Comparison of ENCODE assay signal across 1 cellular context in the genomic region with DNA sequence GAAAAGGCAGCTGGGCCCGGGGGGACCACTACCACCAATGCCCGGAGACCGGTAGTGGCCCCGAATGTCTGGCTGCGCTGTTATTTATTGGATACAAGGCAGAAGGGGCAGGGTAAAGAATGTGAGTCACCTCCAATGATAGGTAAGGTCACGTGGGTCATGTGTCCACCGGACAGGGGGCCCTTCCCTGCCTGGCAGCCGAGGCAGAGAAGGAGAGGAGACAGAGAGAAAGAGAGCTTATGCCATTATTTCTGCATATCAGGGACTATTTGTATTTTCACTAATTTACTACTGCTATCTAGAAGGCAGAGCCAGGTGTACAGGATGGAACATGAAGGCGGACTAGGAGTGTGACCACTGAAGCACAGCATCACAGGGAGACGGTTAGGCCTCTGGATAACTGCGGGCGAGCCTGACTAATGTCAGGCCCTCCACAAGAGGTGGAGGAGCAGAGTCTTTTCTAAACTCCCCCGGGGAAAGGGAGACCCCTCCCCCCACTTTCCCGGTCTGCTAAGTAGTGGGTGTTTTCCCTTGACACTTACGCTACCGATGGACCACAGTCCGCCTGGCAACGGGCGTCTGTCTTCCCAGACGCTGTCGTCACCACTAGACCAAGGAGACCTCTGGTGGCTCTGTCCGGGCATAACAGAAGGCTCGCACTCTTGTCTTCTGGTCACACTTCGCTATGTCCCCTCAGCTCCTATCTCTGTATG.
TF ChIP-seq lines count a peak whose summit lies in the region.
"Not testable (repeated sequence)": the region's sequence is repeated elsewhere in the genome, so short reads cannot be mapped to it uniquely, and the experiment has no call there.

No MANE protein-coding gene starts in this region.

TF ChIP-seq in K562, 482 proteins besides CTCF, POLR2A, EP300 and RAD21:
- peak; percentile 73 for TF ChIP-seq DEAF1 (CRISPR knock-in tag; IDR thresholded peaks at IDR 0.05)
- TF ChIP-seq MYC (IDR thresholded peaks at IDR 0.05; ENCODE audit: low read depth, low read length), result 0 out of 2 replicates have a peak, but pooled peaks have one; percentile 19
- not testable (repeated sequence) for TF ChIP-seq MYC (CRISPR knock-in tag; IDR thresholded peaks at IDR 0.05; ENCODE audit: borderline replicate concordance, low read depth); ATF1 (CRISPR knock-in tag; IDR thresholded peaks at IDR 0.05)
- peak; percentile 67; the same call in 1 of the 2 replicates for TF ChIP-seq SMAD4 (CRISPR knock-in tag; conservative IDR thresholded peaks at IDR 0.05)
- TF ChIP-seq RB1 (IDR thresholded peaks at IDR 0.05; ENCODE audit: low read depth), result peak; percentile 29; the same call in 1 of the 2 replicates
- TF ChIP-seq L3MBTL2 (IDR thresholded peaks at IDR 0.05), result 0 out of 2 replicates have a peak, but pooled peaks have one; percentile 11
- peak; percentile 90 for TF ChIP-seq CREM (IDR thresholded peaks at IDR 0.05; ENCODE audit: low read depth)
- TF ChIP-seq ATF1 (tag; IDR thresholded peaks at IDR 0.05), result peak; percentile 78
- peak; percentile 55; the same call in 1 of the 2 replicates for TF ChIP-seq STAG1 (CRISPR knock-in tag; IDR thresholded peaks at IDR 0.05; ENCODE audit: borderline replicate concordance)
- 0 out of 2 replicates have a peak, but pooled peaks have one; percentile 22 for TF ChIP-seq CTBP1 (IDR thresholded peaks at IDR 0.05; ENCODE audit: borderline replicate concordance)
- peak; percentile 72; the same call in 1 of the 2 replicates for TF ChIP-seq ATF7 (IDR thresholded peaks at IDR 0.05)
- TF ChIP-seq JUND (IDR thresholded peaks at IDR 0.05; ENCODE audit: borderline replicate concordance, low read depth, low read length), result peak; percentile 38; the same call in 1 of the 2 replicates
- peak; percentile 26; the same call in 1 of the 3 replicates for TF ChIP-seq JUND (tag; IDR thresholded peaks at IDR 0.05; ENCODE audit: borderline replicate concordance, low read depth, low read length)
- TF ChIP-seq, protein P1, sequence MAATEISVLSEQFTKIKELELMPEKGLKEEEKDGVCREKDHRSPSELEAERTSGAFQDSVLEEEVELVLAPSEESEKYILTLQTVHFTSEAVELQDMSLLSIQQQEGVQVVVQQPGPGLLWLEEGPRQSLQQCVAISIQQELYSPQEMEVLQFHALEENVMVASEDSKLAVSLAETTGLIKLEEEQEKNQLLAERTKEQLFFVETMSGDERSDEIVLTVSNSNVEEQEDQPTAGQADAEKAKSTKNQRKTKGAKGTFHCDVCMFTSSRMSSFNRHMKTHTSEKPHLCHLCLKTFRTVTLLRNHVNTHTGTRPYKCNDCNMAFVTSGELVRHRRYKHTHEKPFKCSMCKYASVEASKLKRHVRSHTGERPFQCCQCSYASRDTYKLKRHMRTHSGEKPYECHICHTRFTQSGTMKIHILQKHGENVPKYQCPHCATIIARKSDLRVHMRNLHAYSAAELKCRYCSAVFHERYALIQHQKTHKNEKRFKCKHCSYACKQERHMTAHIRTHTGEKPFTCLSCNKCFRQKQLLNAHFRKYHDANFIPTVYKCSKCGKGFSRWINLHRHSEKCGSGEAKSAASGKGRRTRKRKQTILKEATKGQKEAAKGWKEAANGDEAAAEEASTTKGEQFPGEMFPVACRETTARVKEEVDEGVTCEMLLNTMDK (IDR thresholded peaks at IDR 0.05; ENCODE audit: borderline replicate concordance, insufficient read depth, low read depth, low read length, poor library complexity, severe bottlenecking), result peak; percentile 15
- peak; percentile 56 for TF ChIP-seq SMC3 (conservative IDR thresholded peaks at IDR 0.05; ENCODE audit: insufficient read depth, low read depth, low read length)
- TF ChIP-seq CREB1 (IDR thresholded peaks at IDR 0.05), result 0 out of 2 replicates have a peak, but pooled peaks have one; percentile 28
- TF ChIP-seq CREB1 (CRISPR knock-in tag; IDR thresholded peaks at IDR 0.05), result peak; percentile 51; the same call in 1 of the 2 replicates
- 0 out of 2 replicates have a peak, but pooled peaks have one; percentile 23 for TF ChIP-seq RAD51 (IDR thresholded peaks at IDR 0.05; ENCODE audit: borderline replicate concordance, low read depth)
- TF ChIP-seq, protein P2, sequence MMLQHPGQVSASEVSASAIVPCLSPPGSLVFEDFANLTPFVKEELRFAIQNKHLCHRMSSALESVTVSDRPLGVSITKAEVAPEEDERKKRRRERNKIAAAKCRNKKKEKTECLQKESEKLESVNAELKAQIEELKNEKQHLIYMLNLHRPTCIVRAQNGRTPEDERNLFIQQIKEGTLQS (IDR thresholded peaks at IDR 0.05), result peak; percentile 39; the same call in 1 of the 2 replicates
- TF ChIP-seq, protein P2 (CRISPR knock-in tag; conservative IDR thresholded peaks at IDR 0.05), result not testable (repeated sequence)
- TF ChIP-seq RFX1 (IDR thresholded peaks at IDR 0.05), result peak; percentile 43; the same call in 1 of the 2 replicates
TF ChIP-seq in K562: peak in this region for 17; not testable (repeated sequence) for 465.
